ENCODE assay signal across 12 cellular contexts in the genomic region with DNA sequence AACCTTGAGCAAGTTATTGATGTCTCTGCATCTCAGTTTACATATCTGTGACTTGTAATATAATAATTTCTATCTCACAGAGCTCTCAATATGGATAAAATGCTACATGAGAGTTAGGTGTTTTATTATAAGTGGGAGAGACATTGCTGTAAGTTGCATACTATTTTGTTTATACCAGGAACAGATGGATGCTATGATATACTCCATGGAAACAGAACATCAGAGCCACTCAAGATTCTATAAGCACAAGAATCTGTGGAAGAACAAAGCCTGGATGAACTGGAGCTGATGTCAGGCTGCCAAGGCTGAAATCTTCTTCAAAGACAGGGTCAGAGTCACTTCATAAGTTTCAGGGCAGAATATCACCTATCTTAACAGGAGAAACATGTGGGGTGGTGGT. TPM values are rescaled to one million over a fixed set of nuclear protein-coding genes. Genes with fewer than 3 reads are reported as not detected.
DNase-seq lines count a peak whose midpoint lies in the region; ATAC-seq lines count a peak whose summit lies in the region.
"Had no signal": no experiment of that assay in that cellular context is flagged by ENCODE, and none has a peak within 500 bp of the region (broad histone marks: within the 10 kb centered on the region; RNA-seq: fewer than 3 reads in every experiment).

No MANE protein-coding gene starts in this region.

- H3K27ac ChIP-seq in layer of hippocampus (ENCODE audit: low read depth, low read length) (peak overlapping the region; percentile 70), subcutaneous abdominal adipose tissue (ENCODE audit: low read depth, low read length) (peak overlapping the region; percentile 39)
- H3K27ac ChIP-seq: SJCRH30 had no signal

- no peaks in the 10 kb centered on the region for H3K9me3 ChIP-seq in subcutaneous abdominal adipose tissue (ENCODE audit: control insufficient read depth in 5 of 5, low read length in 5 of 5)
- H3K9me3 ChIP-seq: pancreas, SJCRH30 had no signal

- intact Hi-C loops in activated CD4-positive, alpha-beta T cell treated with anti-CD3 and anti-CD28 coated beads for 36 hours (cut with DNase I, micrococcal nuclease) = loop anchor here (1.0 to 2.0 kb wide), 9 partner anchors 15 to 283 kb away; a partner anchor contains a TSS
- intact Hi-C loops in activated T-helper 2 cell treated with anti-CD3 and anti-CD28 coated beads, Interferon-gamma antibody, Interleukin-2, Interleukin-4, amounts not matched to agents 10 μg/mL and 5 μg/mL and 100 μg/mL, durations not matched to agents 14 hours and 24 hours and 36 hours (cut with micrococcal nuclease) = loop anchor here (1.0 kb wide), 4 partner anchors 15 to 283 kb away; no protein-coding TSS in a partner anchor

- POLR2A ChIA-PET in activated CD4-positive, alpha-beta T cell treated with anti-CD3 and anti-CD28 coated beads for 36 hours (lab: Charles Lee) = interaction anchor here (0.6 to 4.0 kb wide), 3 partner anchors 13 to 30 kb away, joined by 3 to 19 read pairs (median 3); a partner anchor contains a TSS

- peaks cover 3% of the 10 kb centered on the region for H3K9me3 Mint-ChIP-seq in activated CD4-positive, alpha-beta T cell treated with anti-CD3 and anti-CD28 coated beads for 36 hours (ENCODE audit: low read depth)
- peaks cover 6% of the 10 kb centered on the region for H3K9me3 Mint-ChIP-seq in activated T-helper 2 cell treated with anti-CD3 and anti-CD28 coated beads, Interferon-gamma antibody, Interleukin-2, Interleukin-4, amounts not matched to agents 10 μg/mL and 5 μg/mL and 100 μg/mL, durations not matched to agents 14 hours and 24 hours and 36 hours

- H3K27me3 ChIP-seq in layer of hippocampus (ENCODE audit: control insufficient read depth, insufficient read depth, low read length) = no peaks in the 10 kb centered on the region
- no peaks in the 10 kb centered on the region for H3K27me3 ChIP-seq in subcutaneous abdominal adipose tissue (ENCODE audit: control insufficient read depth in 5 of 5, insufficient read depth in 4 of 5, low read length in 5 of 5)
- H3K27me3 ChIP-seq: pancreas, SJCRH30 had no signal

- H3K36me3 Mint-ChIP-seq in activated CD4-positive, alpha-beta T cell treated with anti-CD3 and anti-CD28 coated beads for 36 hours (ENCODE audit: low read depth) = peaks cover 6% of the 10 kb centered on the region
- H3K36me3 Mint-ChIP-seq in activated T-helper 2 cell treated with anti-CD3 and anti-CD28 coated beads, Interferon-gamma antibody, Interleukin-2, Interleukin-4, amounts not matched to agents 10 μg/mL and 5 μg/mL and 100 μg/mL, durations not matched to agents 14 hours and 24 hours and 36 hours (ENCODE audit: low read depth) = peaks cover 54% of the 10 kb centered on the region

- no peak overlapping the region for H3K4me3 ChIP-seq in subcutaneous abdominal adipose tissue (ENCODE audit: low read depth in 1 of 5, low read length in 5 of 5)
- H3K4me3 ChIP-seq: pancreas, SJCRH30 had no signal

- DNase-seq in activated CD4-positive, alpha-beta T cell treated with anti-CD3 and anti-CD28 coated beads for 36 hours = no peak
- DNase-seq in activated CD4-positive, alpha-beta T cell treated with anti-CD3 and anti-CD28 coated beads, Interleukin-2, amount 50 U/mL, for 4 hours = no peak
- DNase-seq in activated T-helper 2 cell treated with anti-CD3 and anti-CD28 coated beads, Interferon-gamma antibody, Interleukin-2, Interleukin-4, amounts not matched to agents 10 μg/mL and 5 μg/mL and 100 μg/mL, durations not matched to agents 14 hours and 24 hours and 36 hours (ENCODE audit: low spot score) = no peak
- DNase-seq in NCI-H510A treated with DMSO at 0.1 percent for 48 hours (lab: John Stamatoyannopoulos, UW) = no peak
- DNase-seq: H9, NCI-H524 treated with DMSO at 0.1 percent for 48 hours had no signal

- H3K4me1 Mint-ChIP-seq in activated CD4-positive, alpha-beta T cell treated with anti-CD3 and anti-CD28 coated beads for 36 hours = peaks cover 78% of the 10 kb centered on the region
- peaks cover 84% of the 10 kb centered on the region for H3K4me1 Mint-ChIP-seq in activated T-helper 2 cell treated with anti-CD3 and anti-CD28 coated beads, Interferon-gamma antibody, Interleukin-2, Interleukin-4, amounts not matched to agents 10 μg/mL and 5 μg/mL and 100 μg/mL, durations not matched to agents 14 hours and 24 hours and 36 hours (ENCODE audit: low read depth)

- no peak overlapping the region for H3K9ac ChIP-seq in subcutaneous abdominal adipose tissue (ENCODE audit: low read length in 5 of 5)

- ATAC-seq in activated CD4-positive, alpha-beta T cell treated with anti-CD3 and anti-CD28 coated beads for 36 hours = no peak
- ATAC-seq in GM19452 (IDR thresholded peaks at IDR 0.05; ENCODE audit: unreplicated experiment) = no peak
- no peak for ATAC-seq in activated CD4-positive, CD25-positive, alpha-beta regulatory T cell treated with anti-CD3 and anti-CD28 coated beads, Interleukin-2, amount 50 U/mL, for 24 hours

- H3K27me3 Mint-ChIP-seq in activated CD4-positive, alpha-beta T cell treated with anti-CD3 and anti-CD28 coated beads for 36 hours = no peaks in the 10 kb centered on the region
- no peaks in the 10 kb centered on the region for H3K27me3 Mint-ChIP-seq in activated T-helper 2 cell treated with anti-CD3 and anti-CD28 coated beads, Interferon-gamma antibody, Interleukin-2, Interleukin-4, amounts not matched to agents 10 μg/mL and 5 μg/mL and 100 μg/mL, durations not matched to agents 14 hours and 24 hours and 36 hours (ENCODE audit: low read depth)

- H3K4me1 ChIP-seq in subcutaneous abdominal adipose tissue (ENCODE audit: control insufficient read depth in 5 of 5, insufficient read depth in 5 of 5, low read length in 5 of 5) = peaks cover 2 to 42% (median 13%) of the 10 kb centered on the region in 5 donors

- CTCF ChIA-PET in activated CD4-positive, alpha-beta T cell treated with anti-CD3 and anti-CD28 coated beads for 36 hours (lab: Charles Lee) = interaction anchor here (1.3 to 1.6 kb wide), 2 partner anchors 12 to 15 kb away, joined by 4 to 5 read pairs; no protein-coding TSS in a partner anchor

- H3K27ac Mint-ChIP-seq in activated CD4-positive, alpha-beta T cell treated with anti-CD3 and anti-CD28 coated beads for 36 hours = peak overlapping the region; percentile 30
- peak overlapping the region; percentile 96 for H3K27ac Mint-ChIP-seq in activated T-helper 2 cell treated with anti-CD3 and anti-CD28 coated beads, Interferon-gamma antibody, Interleukin-2, Interleukin-4, amounts not matched to agents 10 μg/mL and 5 μg/mL and 100 μg/mL, durations not matched to agents 14 hours and 24 hours and 36 hours

- no peaks in the 10 kb centered on the region for H3K36me3 ChIP-seq in subcutaneous abdominal adipose tissue (ENCODE audit: control insufficient read depth in 5 of 5, insufficient read depth in 5 of 5, low read length in 5 of 5)
- H3K36me3 ChIP-seq: pancreas, SJCRH30 had no signal

- no peak overlapping the region for H3K4me3 Mint-ChIP-seq in activated CD4-positive, alpha-beta T cell treated with anti-CD3 and anti-CD28 coated beads for 36 hours
- no peak overlapping the region for H3K4me3 Mint-ChIP-seq in activated T-helper 2 cell treated with anti-CD3 and anti-CD28 coated beads, Interferon-gamma antibody, Interleukin-2, Interleukin-4, amounts not matched to agents 10 μg/mL and 5 μg/mL and 100 μg/mL, durations not matched to agents 14 hours and 24 hours and 36 hours (ENCODE audit: low read depth)
- H3K4me3 Mint-ChIP-seq: H9 had no signal

RNA-seq across cellular contexts. Expression of a gene that starts 30.2 kb away (rescaled TPM):
- total RNA-seq in activated CD4-positive, alpha-beta T cell treated with anti-CD3 and anti-CD28 coated beads for 36 hours = 1 to 10 TPM; 7.3 to 9.2 TPM
- total RNA-seq in activated T-helper 2 cell treated with anti-CD3 and anti-CD28 coated beads, Interferon-gamma antibody, Interleukin-2, Interleukin-4, amounts not matched to agents 10 μg/mL and 5 μg/mL and 100 μg/mL, durations not matched to agents 14 hours and 24 hours and 36 hours = 21.0 and 21.7 TPM in 2 replicates
